Comparison of ENCODE assay signal across 14 cellular contexts in the genomic region with DNA sequence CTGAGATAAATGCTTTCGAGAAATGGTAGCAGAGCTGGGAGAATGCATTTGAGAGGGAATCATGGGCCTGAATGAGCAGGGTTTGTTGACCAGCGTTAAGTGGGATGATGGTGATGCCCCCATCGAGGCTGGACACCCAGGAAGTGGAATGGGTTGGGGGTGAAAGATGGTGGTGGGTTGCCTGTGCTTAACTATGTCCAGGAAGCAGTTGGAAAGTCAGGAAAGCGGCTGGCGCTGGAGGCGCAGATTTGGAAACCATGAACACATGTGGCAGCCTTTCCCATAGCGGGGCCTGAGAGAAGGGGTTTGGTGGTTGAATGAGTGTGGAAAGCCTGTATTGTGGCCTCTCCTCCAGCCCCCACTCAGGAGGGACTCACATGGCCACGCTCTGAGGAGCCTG.
DNase-seq lines count a peak whose midpoint lies in the region; ATAC-seq and TF ChIP-seq lines count a peak whose summit lies in the region.
"Had no signal": no experiment of that assay in that cellular context is flagged by ENCODE, and none has a peak within 500 bp of the region (broad histone marks: within the 10 kb centered on the region; RNA-seq: fewer than 3 reads in every experiment).

No MANE protein-coding gene starts in this region.

- CTCF ChIA-PET in CD4-positive, alpha-beta memory T cell (lab: Charles Lee; ENCODE audit: partially characterized antibody): no interaction called here

- H3K9me3 Mint-ChIP-seq in T-helper 2 cell treated with Interferon-gamma antibody and Interleukin-4, amounts not matched to agents 5 μg/mL and 100 μg/mL, for 36 hours: no peaks in the 10 kb centered on the region
- H3K9me3 Mint-ChIP-seq in CD4-positive, alpha-beta memory T cell: no peaks in the 10 kb centered on the region
- H3K9me3 Mint-ChIP-seq in activated T-helper 2 cell treated with anti-CD3 and anti-CD28 coated beads, Interferon-gamma antibody, Interleukin-2, Interleukin-4, amounts not matched to agents 10 μg/mL and 5 μg/mL and 100 μg/mL, durations not matched to agents 14 hours and 24 hours and 36 hours: no peaks in the 10 kb centered on the region
- H3K9me3 Mint-ChIP-seq in neural crest cell: no peaks in the 10 kb centered on the region

- POLR2A ChIA-PET in CD4-positive, alpha-beta memory T cell (lab: Charles Lee; ENCODE audit: partially characterized antibody): interaction anchor here (1.4 kb wide), 1 partner anchor 25 kb away, joined by 4 read pairs; no protein-coding TSS in a partner anchor

- peaks cover 23% of the 10 kb centered on the region for H3K4me1 Mint-ChIP-seq in T-helper 2 cell treated with Interferon-gamma antibody and Interleukin-4, amounts not matched to agents 5 μg/mL and 100 μg/mL, for 36 hours (ENCODE audit: low read depth)
- peaks cover 38 to 64% (median 51%) of the 10 kb centered on the region in 4 donors for H3K4me1 Mint-ChIP-seq in CD4-positive, alpha-beta memory T cell
- peaks cover 34% of the 10 kb centered on the region for H3K4me1 Mint-ChIP-seq in activated T-helper 2 cell treated with anti-CD3 and anti-CD28 coated beads, Interferon-gamma antibody, Interleukin-2, Interleukin-4, amounts not matched to agents 10 μg/mL and 5 μg/mL and 100 μg/mL, durations not matched to agents 14 hours and 24 hours and 36 hours (ENCODE audit: low read depth)
- H3K4me1 Mint-ChIP-seq in neural crest cell: peaks cover 27% of the 10 kb centered on the region

- H3K36me3 Mint-ChIP-seq in T-helper 2 cell treated with Interferon-gamma antibody and Interleukin-4, amounts not matched to agents 5 μg/mL and 100 μg/mL, for 36 hours (ENCODE audit: low read depth): peaks cover 69% of the 10 kb centered on the region
- H3K36me3 Mint-ChIP-seq in CD4-positive, alpha-beta memory T cell: peaks cover 55 to 79% of the 10 kb centered on the region in 2 donors
- H3K36me3 Mint-ChIP-seq in activated T-helper 2 cell treated with anti-CD3 and anti-CD28 coated beads, Interferon-gamma antibody, Interleukin-2, Interleukin-4, amounts not matched to agents 10 μg/mL and 5 μg/mL and 100 μg/mL, durations not matched to agents 14 hours and 24 hours and 36 hours (ENCODE audit: low read depth): peaks cover 74% of the 10 kb centered on the region
- H3K36me3 Mint-ChIP-seq in neural crest cell (ENCODE audit: low read depth): peaks cover 7% of the 10 kb centered on the region

- H3K36me3 ChIP-seq in CD4-positive, alpha-beta memory T cell (ENCODE audit: insufficient read depth, low read length): peaks cover 60% of the 10 kb centered on the region

- TF ChIP-seq CTCF in neural crest cell (conservative IDR thresholded peaks at IDR 0.05): no peak

- H3K27me3 Mint-ChIP-seq in T-helper 2 cell treated with Interferon-gamma antibody and Interleukin-4, amounts not matched to agents 5 μg/mL and 100 μg/mL, for 36 hours (ENCODE audit: low read depth): no peaks in the 10 kb centered on the region
- no peaks in the 10 kb centered on the region for H3K27me3 Mint-ChIP-seq in CD4-positive, alpha-beta memory T cell
- H3K27me3 Mint-ChIP-seq in activated T-helper 2 cell treated with anti-CD3 and anti-CD28 coated beads, Interferon-gamma antibody, Interleukin-2, Interleukin-4, amounts not matched to agents 10 μg/mL and 5 μg/mL and 100 μg/mL, durations not matched to agents 14 hours and 24 hours and 36 hours (ENCODE audit: low read depth): no peaks in the 10 kb centered on the region
- no peaks in the 10 kb centered on the region for H3K27me3 Mint-ChIP-seq in neural crest cell (ENCODE audit: low read depth)
- H3K27me3 Mint-ChIP-seq: activated CD8-positive, alpha-beta memory T cell treated with anti-CD3 and anti-CD28 coated beads, Interleukin-2, amount 10 ng/mL, durations not matched to agents 7 days and 5 days had no signal

- no peak overlapping the region for H3K4me3 Mint-ChIP-seq in T-helper 2 cell treated with Interferon-gamma antibody and Interleukin-4, amounts not matched to agents 5 μg/mL and 100 μg/mL, for 36 hours
- no peak overlapping the region for H3K4me3 Mint-ChIP-seq in CD4-positive, alpha-beta memory T cell
- no peak overlapping the region for H3K4me3 Mint-ChIP-seq in activated T-helper 2 cell treated with anti-CD3 and anti-CD28 coated beads, Interferon-gamma antibody, Interleukin-2, Interleukin-4, amounts not matched to agents 10 μg/mL and 5 μg/mL and 100 μg/mL, durations not matched to agents 14 hours and 24 hours and 36 hours (ENCODE audit: low read depth)
- no peak overlapping the region for H3K4me3 Mint-ChIP-seq in neural crest cell
- H3K4me3 Mint-ChIP-seq: activated CD8-positive, alpha-beta memory T cell treated with anti-CD3 and anti-CD28 coated beads, Interleukin-2, amount 10 ng/mL, durations not matched to agents 7 days and 5 days had no signal

- H3K27ac Mint-ChIP-seq in T-helper 2 cell treated with Interferon-gamma antibody and Interleukin-4, amounts not matched to agents 5 μg/mL and 100 μg/mL, for 36 hours: peak overlapping the region; percentile 17
- H3K27ac Mint-ChIP-seq in CD4-positive, alpha-beta memory T cell: peak overlapping the region; percentile 42 to 85 (median 80)
- peak overlapping the region; percentile 4 for H3K27ac Mint-ChIP-seq in activated T-helper 2 cell treated with anti-CD3 and anti-CD28 coated beads, Interferon-gamma antibody, Interleukin-2, Interleukin-4, amounts not matched to agents 10 μg/mL and 5 μg/mL and 100 μg/mL, durations not matched to agents 14 hours and 24 hours and 36 hours
- peak overlapping the region; percentile 9 for H3K27ac Mint-ChIP-seq in neural crest cell (ENCODE audit: unreplicated experiment)

- H3K27me3 ChIP-seq in CD4-positive, alpha-beta memory T cell (ENCODE audit: insufficient read depth, low read length): no peaks in the 10 kb centered on the region
- H3K27me3 ChIP-seq: SJSA1 had no signal

- DNase-seq in T-helper 2 cell treated with Interferon-gamma antibody and Interleukin-4, amounts not matched to agents 5 μg/mL and 100 μg/mL, for 36 hours (ENCODE audit: low spot score): no peak
- DNase-seq in T-helper 2 cell (no peak), neural crest cell (ENCODE audit: low read depth, low spot score) (no peak), left lobe of liver (ENCODE audit: low spot score) (no peak), GDM1 (lab: John Stamatoyannopoulos, UW) (no peak), dermis blood vessel endothelial cell (no peak)
- no peak for DNase-seq in CD4-positive, alpha-beta memory T cell
- no peak for DNase-seq in activated T-helper 2 cell treated with anti-CD3 and anti-CD28 coated beads, Interferon-gamma antibody, Interleukin-2, Interleukin-4, amounts not matched to agents 10 μg/mL and 5 μg/mL and 100 μg/mL, durations not matched to agents 14 hours and 24 hours and 36 hours (ENCODE audit: low spot score)
- DNase-seq: 8988T; activated CD8-positive, alpha-beta memory T cell treated with anti-CD3 and anti-CD28 coated beads, Interleukin-2, amount 10 ng/mL, durations not matched to agents 7 days and 5 days; islet precursor cell; Kasumi-1; NCI-H1436 had no signal

- no peak for ATAC-seq in left lobe of liver
- ATAC-seq: activated CD8-positive, alpha-beta memory T cell treated with anti-CD3 and anti-CD28 coated beads, Interleukin-2, amount 10 ng/mL, durations not matched to agents 7 days and 5 days had no signal

- peaks cover 28% of the 10 kb centered on the region for H3K4me1 ChIP-seq in CD4-positive, alpha-beta memory T cell (ENCODE audit: insufficient read depth, low read length)

- H3K9me3 ChIP-seq in CD4-positive, alpha-beta memory T cell (ENCODE audit: control insufficient read depth in 1 of 2, low read length in 2 of 2): no peaks in the 10 kb centered on the region
- H3K9me3 ChIP-seq: SJSA1 had no signal

- H3K27ac ChIP-seq in CD4-positive, alpha-beta memory T cell (ENCODE audit: low read depth, low read length): no peak overlapping the region
- H3K27ac ChIP-seq: SJSA1 had no signal

- no peak overlapping the region for H3K4me3 ChIP-seq in CD4-positive, alpha-beta memory T cell (ENCODE audit: low read length in 2 of 2)
- H3K4me3 ChIP-seq: SJSA1 had no signal

- intact Hi-C loops in CD4-positive, alpha-beta memory T cell (cut with micrococcal nuclease): no loop called here
- intact Hi-C loops in activated T-helper 2 cell treated with anti-CD3 and anti-CD28 coated beads, Interferon-gamma antibody, Interleukin-2, Interleukin-4, amounts not matched to agents 10 μg/mL and 5 μg/mL and 100 μg/mL, durations not matched to agents 14 hours and 24 hours and 36 hours (cut with micrococcal nuclease): no loop called here

Comparison
In these comparisons a context has a peak if more than half of its experiments do, and no peak if none do; other contexts are left out.
1. H3K27ac Mint-ChIP-seq: peak in every context shown above with its lines; median percentile 80 in CD4-positive, alpha-beta memory T cell; 17 in T-helper 2 cell treated with Interferon-gamma antibody and Interleukin-4, amounts not matched to agents 5 μg/mL and 100 μg/mL, for 36 hours; 9 in neural crest cell; 4 in activated T-helper 2 cell treated with anti-CD3 and anti-CD28 coated beads, Interferon-gamma antibody, Interleukin-2, Interleukin-4, amounts not matched to agents 10 μg/mL and 5 μg/mL and 100 μg/mL, durations not matched to agents 14 hours and 24 hours and 36 hours.